In genomic region chr10:2137549-2138174, GRCh38 we compare ENCODE assay signal across 8 cellular contexts.
DNase-seq lines count a peak whose midpoint lies in the region; ATAC-seq, FAIRE-seq and TF ChIP-seq lines count a peak whose summit lies in the region.
"Had no signal": no experiment of that assay in that cellular context is flagged by ENCODE, and none has a peak within 500 bp of the region (broad histone marks: within the 10 kb centered on the region; RNA-seq: fewer than 3 reads in every experiment).

No MANE protein-coding gene starts in this region.

- no peaks in the 10 kb centered on the region for H3K36me3 ChIP-seq in DOHH2 (ENCODE audit: control insufficient read depth, low read length)
- H3K36me3 ChIP-seq in OCI-LY1 (ENCODE audit: insufficient read depth, low read length): no peaks in the 10 kb centered on the region
- H3K36me3 ChIP-seq in keratinocyte (ENCODE audit: control insufficient read depth in 2 of 2, extremely low read depth in 1 of 2, insufficient read depth in 2 of 2, low read length in 2 of 2): no peaks in the 10 kb centered on the region
- H3K36me3 ChIP-seq: vagina had no signal

- peak; percentile 70 for TF ChIP-seq CTCF in DOHH2 (IDR thresholded peaks at IDR 0.05; ENCODE audit: low read depth, low read length, poor library complexity, severe bottlenecking)
- TF ChIP-seq CTCF in OCI-LY1 (IDR thresholded peaks at IDR 0.05; ENCODE audit: low read length): peak; percentile 58
- TF ChIP-seq CTCF in keratinocyte (optimal IDR thresholded peaks at IDR 0.05 in 1 of 3, IDR thresholded peaks at IDR 0.05 in 1 of 3, conservative IDR thresholded peaks at IDR 0.05 in 1 of 3; ENCODE audit: extremely low read depth in 1 of 3, insufficient read depth in 2 of 3, low read length in 3 of 3): peak; percentile 37 to 65 (median 50)

- H3K9me3 ChIP-seq in DOHH2 (ENCODE audit: control insufficient read depth, insufficient read depth, low read length) (no peaks in the 10 kb centered on the region), OCI-LY1 (ENCODE audit: low read length) (no peaks in the 10 kb centered on the region), keratinocyte (ENCODE audit: control insufficient read depth, low read depth, low read length) (no peaks in the 10 kb centered on the region)
- H3K9me3 ChIP-seq: vagina had no signal

- H3K4me2 ChIP-seq in DOHH2 (ENCODE audit: low read length): no peak overlapping the region
- no peak overlapping the region for H3K4me2 ChIP-seq in OCI-LY1 (ENCODE audit: low read length)
- H3K4me2 ChIP-seq in keratinocyte (ENCODE audit: control insufficient read depth, extremely low read depth, insufficient read depth, low read depth, low read length): no peak overlapping the region

- H3K27ac ChIP-seq in DOHH2 (ENCODE audit: low read depth, low read length) (no peak overlapping the region), OCI-LY1 (ENCODE audit: low read depth, low read length, poor library complexity, severe bottlenecking) (no peak overlapping the region), keratinocyte (ENCODE audit: control insufficient read depth, insufficient read depth, low read length) (no peak overlapping the region)
- H3K27ac ChIP-seq: vagina had no signal

- no peak for FAIRE-seq in keratinocyte (lab: Jason Lieb, UNC)

- no peaks in the 10 kb centered on the region for H3K4me1 ChIP-seq in DOHH2 (ENCODE audit: control insufficient read depth, low read length)
- H3K4me1 ChIP-seq in OCI-LY1 (ENCODE audit: insufficient read depth, low read length, severe bottlenecking): no peaks in the 10 kb centered on the region
- no peaks in the 10 kb centered on the region for H3K4me1 ChIP-seq in keratinocyte (ENCODE audit: control insufficient read depth, extremely low read depth, insufficient read depth, low read length)
- H3K4me1 ChIP-seq: vagina had no signal

- H3F3A ChIP-seq in DOHH2 (ENCODE audit: control insufficient read depth, insufficient read depth): no peaks in the 10 kb centered on the region
- H3F3A ChIP-seq in OCI-LY1 (ENCODE audit: insufficient read depth, low read length): no peaks in the 10 kb centered on the region

- H3K27me3 ChIP-seq in DOHH2 (ENCODE audit: control insufficient read depth, low read length) (peaks cover 10% of the 10 kb centered on the region), OCI-LY1 (ENCODE audit: insufficient read depth, low read length) (no peaks in the 10 kb centered on the region), keratinocyte (ENCODE audit: control insufficient read depth, extremely low read depth, insufficient read depth, low read length) (no peaks in the 10 kb centered on the region)
- H3K27me3 ChIP-seq: vagina had no signal

- H3K9ac ChIP-seq in OCI-LY1 (ENCODE audit: low read length) (no peak overlapping the region), keratinocyte (ENCODE audit: control insufficient read depth, extremely low read depth, insufficient read depth, low read length) (no peak overlapping the region)

- no peak overlapping the region for H3K4me3 ChIP-seq in DOHH2 (ENCODE audit: low read length)
- no peak overlapping the region for H3K4me3 ChIP-seq in OCI-LY1 (ENCODE audit: low read depth, low read length, poor library complexity, severe bottlenecking)
- no peak overlapping the region for H3K4me3 ChIP-seq in keratinocyte (ENCODE audit: control insufficient read depth in 2 of 3, extremely low read depth in 1 of 3, insufficient read depth in 2 of 3, low read depth in 1 of 3, low read length in 3 of 3)
- H3K4me3 ChIP-seq: vagina had no signal

- no peaks in the 10 kb centered on the region for H3K9me1 ChIP-seq in keratinocyte (ENCODE audit: control insufficient read depth, extremely low read depth, insufficient read depth, low read length)

- H4K20me1 ChIP-seq in DOHH2 (ENCODE audit: control insufficient read depth, insufficient read depth, low read depth, low read length) (no peaks in the 10 kb centered on the region), OCI-LY1 (ENCODE audit: insufficient read depth, low read length) (no peaks in the 10 kb centered on the region), keratinocyte (ENCODE audit: control insufficient read depth, extremely low read depth, insufficient read depth, low read length) (no peaks in the 10 kb centered on the region)

- dilution Hi-C loops in keratinocyte (cut with MboI; ENCODE audit: extremely low pct_ligation_motif_present, low sequenced_read_pairs): no loop called here

- ATAC-seq in GM21367 (IDR thresholded peaks at IDR 0.05; ENCODE audit: unreplicated experiment): peak; percentile 80
- no peak for ATAC-seq in HG03442 (IDR thresholded peaks at IDR 0.05; ENCODE audit: unreplicated experiment)

- H3K79me2 ChIP-seq in DOHH2 (ENCODE audit: control insufficient read depth, low read length) (no peaks in the 10 kb centered on the region), OCI-LY1 (ENCODE audit: insufficient read depth, low read length) (no peaks in the 10 kb centered on the region), keratinocyte (ENCODE audit: control insufficient read depth, insufficient read depth, low read length) (no peaks in the 10 kb centered on the region)

- DNase-seq in keratinocyte (ENCODE audit: low read depth, low spot score) (no peak), activated gamma-delta T cell treated with Interleukin-2 at 50 U/mL for 16 hours (no peak), NK-92 (lab: John Stamatoyannopoulos, UW; ENCODE audit: unreplicated experiment) (no peak)

- H3K9me2 ChIP-seq in DOHH2 (replicated peaks; ENCODE audit: control insufficient read depth, low read length) (no peaks in the 10 kb centered on the region), OCI-LY1 (ENCODE audit: low read depth, low read length) (no peaks in the 10 kb centered on the region)

- no peak overlapping the region for H2AFZ ChIP-seq in OCI-LY1 (ENCODE audit: low read length)
- H2AFZ ChIP-seq in keratinocyte (ENCODE audit: control insufficient read depth, low read length): no peak overlapping the region
